ENCODE assay signal across 1 cellular context in genomic region chr9:96449522-96449843, GRCh38.
A peak's percentile ranks its signal among the peaks of the same experiment; 100 is the strongest.
TF ChIP-seq lines count a peak whose summit lies in the region.

No MANE protein-coding gene starts in this region.

TF ChIP-seq in HepG2, 621 proteins besides CTCF, POLR2A, EP300 and RAD21 (continued from another document):
- TF ChIP-seq KLF6 (CRISPR knock-in tag; IDR thresholded peaks at IDR 0.05) (no peak), ZNF800 (CRISPR knock-in tag; IDR thresholded peaks at IDR 0.05) (no peak), ZNF124 (CRISPR knock-in tag; IDR thresholded peaks at IDR 0.05) (no peak), KAT7 (CRISPR knock-in tag; IDR thresholded peaks at IDR 0.05; ENCODE audit: borderline replicate concordance) (no peak), ZSCAN21 (CRISPR knock-in tag; IDR thresholded peaks at IDR 0.05; ENCODE audit: borderline replicate concordance) (no peak), ERF (CRISPR knock-in tag; IDR thresholded peaks at IDR 0.05) (no peak), MZF1 (CRISPR knock-in tag; IDR thresholded peaks at IDR 0.05; ENCODE audit: borderline replicate concordance) (no peak), RBM22 (optimal IDR thresholded peaks at IDR 0.05; ENCODE audit: low read length) (no peak), FOXC1 (CRISPR knock-in tag; IDR thresholded peaks at IDR 0.05; ENCODE audit: borderline replicate concordance) (0 out of 2 replicates have a peak, but pooled peaks have one; percentile 7), ZEB1 (IDR thresholded peaks at IDR 0.05; ENCODE audit: insufficient replicate concordance, low read depth) (no peak), HMGXB4 (CRISPR knock-in tag; IDR thresholded peaks at IDR 0.05; ENCODE audit: borderline replicate concordance in 1 of 2, low read depth in 1 of 2) (peak in 1 of 2 experiments; percentile 24; a peak in 1 of 4 replicates), SMYD3 (CRISPR knock-in tag; IDR thresholded peaks at IDR 0.05) (0 out of 2 replicates have a peak, but pooled peaks have one; percentile 29), SIN3A (IDR thresholded peaks at IDR 0.05; ENCODE audit: borderline replicate concordance, low read depth, low read length) (no peak), ZNF160 (CRISPR knock-in tag; IDR thresholded peaks at IDR 0.05) (no peak), TEAD3 (CRISPR knock-in tag; optimal IDR thresholded peaks at IDR 0.05; ENCODE audit: borderline replicate concordance) (peak; percentile 22), FOXA3 (CRISPR knock-in tag; IDR thresholded peaks at IDR 0.05) (0 out of 2 replicates have a peak, but pooled peaks have one; percentile 18)
